ENCODE assay signal across 14 cellular contexts in the genomic region with DNA sequence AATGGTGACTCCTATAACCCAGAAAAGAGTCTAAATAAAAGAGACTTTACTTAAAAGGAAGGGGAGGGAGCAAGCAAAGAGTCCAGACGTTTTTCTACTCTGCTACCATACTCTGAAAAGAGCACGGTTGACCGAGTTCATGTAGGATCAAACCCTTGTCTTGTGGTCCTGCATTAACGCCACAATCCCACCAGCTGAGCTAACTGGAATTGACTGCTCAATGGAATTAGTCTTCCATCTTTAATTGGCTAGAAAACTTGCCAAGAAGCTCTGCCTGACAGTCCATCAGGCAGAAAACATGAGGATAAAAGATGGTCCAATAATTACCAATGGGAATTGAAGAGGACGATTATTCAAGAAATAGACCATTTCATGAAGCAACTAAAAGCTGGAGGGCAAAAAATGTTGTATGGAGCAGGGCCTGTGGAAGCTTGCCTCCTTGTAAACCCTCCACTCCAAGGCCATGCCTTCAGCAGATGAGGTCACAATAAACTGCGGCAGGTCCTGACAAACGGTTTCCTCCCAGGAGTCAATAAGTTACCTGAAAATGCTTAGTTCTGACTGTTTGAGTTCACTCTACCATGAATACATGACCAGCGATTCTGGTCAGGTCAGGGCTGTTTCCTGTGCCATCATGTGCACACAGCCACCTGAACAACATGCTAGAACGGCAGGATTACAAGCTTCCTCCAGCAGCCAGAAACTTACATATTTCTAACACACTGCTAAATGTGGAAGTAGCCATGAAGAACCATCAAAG. TPM values are rescaled to one million over a fixed set of nuclear protein-coding genes. Genes with fewer than 3 reads are reported as not detected.
DNase-seq lines count a peak whose midpoint lies in the region; ATAC-seq, FAIRE-seq and TF ChIP-seq lines count a peak whose summit lies in the region.
"Had no signal": no experiment of that assay in that cellular context is flagged by ENCODE, and none has a peak within 500 bp of the region (broad histone marks: within the 10 kb centered on the region; RNA-seq: fewer than 3 reads in every experiment).

No MANE protein-coding gene starts in this region.

- no peaks in the 10 kb centered on the region for H4K20me1 ChIP-seq in MM.1S (ENCODE audit: insufficient read depth, low read length)

- H3K4me3 ChIP-seq in MM.1S (ENCODE audit: low read length) (no peak overlapping the region), kidney (ENCODE audit: low read length in 2 of 2) (no peak overlapping the region)
- H3K4me3 ChIP-seq: colonic mucosa, prostate gland, SJCRH30, thoracic aorta had no signal

- H3K4me1 ChIP-seq in MM.1S (ENCODE audit: low read length) (no peaks in the 10 kb centered on the region), kidney (ENCODE audit: control insufficient read depth in 1 of 2, insufficient read depth in 1 of 2, low read depth in 1 of 2, low read length in 2 of 2) (peaks cover 4% of the 10 kb centered on the region in 2 donors)
- H3K4me1 ChIP-seq: colonic mucosa, prostate gland had no signal

- H3K9me3 ChIP-seq in MM.1S (replicated peaks; ENCODE audit: insufficient read depth, low read length), result no peaks in the 10 kb centered on the region
- no peaks in the 10 kb centered on the region for H3K9me3 ChIP-seq in kidney (ENCODE audit: control insufficient read depth in 1 of 2, low read length in 2 of 2)
- H3K9me3 ChIP-seq: colonic mucosa, prostate gland, SJCRH30, thoracic aorta had no signal

- H3K27ac ChIP-seq in MM.1S (ENCODE audit: low read length) (no peak overlapping the region), kidney (ENCODE audit: low read depth in 2 of 2, low read length in 2 of 2) (no peak overlapping the region)
- H3K27ac ChIP-seq: colonic mucosa, prostate gland, SJCRH30, thoracic aorta had no signal

- TF ChIP-seq CTCF in MM.1S (IDR thresholded peaks at IDR 0.05; ENCODE audit: low read length) (no peak), kidney (IDR thresholded peaks at IDR 0.05; ENCODE audit: borderline replicate concordance, extremely low read depth, insufficient read depth) (no peak)

- no peak overlapping the region for H3K4me2 ChIP-seq in MM.1S (ENCODE audit: low read depth, low read length)

- no peaks in the 10 kb centered on the region for H3K9me2 ChIP-seq in MM.1S (replicated peaks; ENCODE audit: insufficient read depth, low read length)

- H3K79me2 ChIP-seq in MM.1S (ENCODE audit: low read length), result no peaks in the 10 kb centered on the region

- H2AFZ ChIP-seq in MM.1S (ENCODE audit: low read length), result no peak overlapping the region

- H3K9ac ChIP-seq in MM.1S (ENCODE audit: low read length), result no peak overlapping the region
- no peak overlapping the region for H3K9ac ChIP-seq in kidney (ENCODE audit: low read length in 2 of 2)

- DNase-seq in GM12892 (ENCODE audit: insufficient read length) (no peak), MM.1S (no peak), kidney (no peak), NCI-H2196 (lab: John Stamatoyannopoulos, UW; ENCODE audit: unreplicated experiment) (no peak)
- no peak for DNase-seq in activated CD4-positive, alpha-beta T cell treated with anti-CD3 and anti-CD28 coated beads for 4 hours
- DNase-seq: CD8-positive, alpha-beta T cell; colonic mucosa; NCI-H2171 treated with DMSO at 0.1 percent for 48 hours; SJCRH30 had no signal

- no peaks in the 10 kb centered on the region for H3F3A ChIP-seq in MM.1S (ENCODE audit: insufficient read depth, low read length)

- TF ChIP-seq POLR2A in GM12892 (IDR thresholded peaks at IDR 0.05; ENCODE audit: low read depth, low read length), result no peak

- intact Hi-C loops in kidney (cut with DNase I), result no loop called here

- H3K36me3 ChIP-seq in MM.1S (replicated peaks; ENCODE audit: insufficient read depth, low read length) (no peaks in the 10 kb centered on the region), kidney (ENCODE audit: control insufficient read depth in 1 of 2, insufficient read depth in 2 of 2, low read length in 2 of 2) (no peaks in the 10 kb centered on the region)
- H3K36me3 ChIP-seq: colonic mucosa, prostate gland, SJCRH30, thoracic aorta had no signal

- peak; percentile 80 for ATAC-seq in GM19395 (IDR thresholded peaks at IDR 0.05; ENCODE audit: unreplicated experiment)
- peak; percentile 75 for ATAC-seq in HG03342 (IDR thresholded peaks at IDR 0.05; ENCODE audit: unreplicated experiment)
- ATAC-seq in esophagus mucosa, result peak; percentile 94
- ATAC-seq: CD8-positive, alpha-beta T cell had no signal

- H3K27me3 ChIP-seq in MM.1S (replicated peaks; ENCODE audit: insufficient read depth, low read length), result no peaks in the 10 kb centered on the region
- H3K27me3 ChIP-seq: colonic mucosa, SJCRH30 had no signal

- peak; percentile 75 for FAIRE-seq in GM12892 (lab: Jason Lieb, UNC)
- no peak for FAIRE-seq in kidney (lab: Jason Lieb, UNC)

RNA-seq across cellular contexts. Expression of gene ARHGEF3, which starts 35.6 kb away (rescaled TPM):
- 16.9 TPM for polyA plus RNA-seq in GM12892 (2012; ENCODE audit: missing spikeins)
- total RNA-seq in esophagus mucosa (30.2 TPM), kidney (56.3 TPM)
- polyA plus RNA-seq in kidney (ENCODE audit: insufficient read depth, low read depth, low replicate concordance), result 25.8 TPM
